13 cellular contexts compared by ENCODE assay signal in the genomic region with DNA sequence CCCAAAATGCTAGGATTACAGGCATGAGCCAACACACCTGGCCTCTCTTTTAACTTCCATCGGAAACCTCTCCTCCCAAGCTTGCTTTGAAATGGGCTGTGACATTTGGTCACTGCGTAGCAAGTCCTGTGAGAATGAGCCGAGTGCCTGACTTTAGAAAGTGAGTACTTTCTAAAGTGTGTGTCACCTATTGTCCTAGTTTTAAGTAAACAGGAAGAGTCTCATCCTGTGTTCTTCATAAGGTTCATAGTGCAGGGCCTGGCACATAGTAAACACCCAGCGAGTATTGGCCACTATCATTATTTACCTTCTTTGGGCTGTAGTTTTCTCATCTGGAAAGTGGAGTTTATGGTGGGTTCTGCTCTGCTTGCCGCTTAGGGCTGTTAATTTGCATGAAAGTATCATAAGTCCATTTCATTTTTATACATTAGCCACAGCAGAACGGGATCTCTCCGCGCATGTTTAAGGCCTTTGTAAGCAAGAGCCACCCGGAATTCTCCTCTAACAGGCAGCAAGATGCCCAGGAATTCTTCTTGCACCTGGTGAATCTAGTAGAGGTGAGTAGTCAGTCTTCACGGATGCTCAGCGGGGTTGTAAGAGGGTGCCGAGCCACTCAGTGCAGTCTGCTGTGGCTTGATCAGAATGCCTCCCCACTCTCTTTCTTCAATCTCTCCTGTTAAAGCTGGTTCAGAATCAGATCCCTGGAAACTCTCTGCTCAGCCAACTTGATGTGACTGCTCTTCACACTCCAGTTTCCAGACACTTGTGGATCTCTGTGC.
"Had no signal": no experiment of that assay in that cellular context is flagged by ENCODE, and none has a peak within 500 bp of the region (broad histone marks: within the 10 kb centered on the region; RNA-seq: fewer than 3 reads in every experiment).

No MANE protein-coding gene starts in this region.

- DNase-seq: activated B cell treated with CpG ODN at 0.5 μM for 24 hours; activated CD4-positive, alpha-beta T cell treated with anti-CD3 and anti-CD28 coated beads, Interleukin-2, amount 10 ng/mL, durations not matched to agents 24 days and 14 days; activated CD8-positive, alpha-beta memory T cell treated with anti-CD3 and anti-CD28 coated beads for 24 hours; activated naive CD4-positive, alpha-beta T cell; activated naive CD8-positive, alpha-beta T cell treated with anti-CD3 and anti-CD28 coated beads, Interleukin-2, amount 50 U/mL, for 24 hours; aorta; esophagus squamous epithelium; hippocampal formation; left ventricle myocardium superior; sigmoid colon; spleen; T-helper 17 cell had no signal

- FAIRE-seq: keratinocyte had no signal

- H3K4me1 ChIP-seq: sigmoid colon, spleen had no signal

- ATAC-seq: activated naive CD8-positive, alpha-beta T cell treated with anti-CD3 and anti-CD28 coated beads, Interleukin-2, amount 50 U/mL, for 24 hours; left ventricle myocardium superior; T-helper 17 cell had no signal

- H3K27me3 ChIP-seq: esophagus squamous epithelium, sigmoid colon, spleen had no signal

- H3K4me3 ChIP-seq: esophagus squamous epithelium, sigmoid colon, spleen had no signal

- H3K27ac ChIP-seq: esophagus squamous epithelium, sigmoid colon, spleen had no signal

- H3K9me3 ChIP-seq: esophagus squamous epithelium, sigmoid colon, spleen had no signal
